1 cellular context compared by ENCODE assay signal in genomic region chr13:33633701-33634525, GRCh38.
TF ChIP-seq lines count a peak whose summit lies in the region.

No MANE protein-coding gene starts in this region.

TF ChIP-seq in IMR-90, 13 proteins besides CTCF, POLR2A, EP300 and RAD21:
- TF ChIP-seq ELK1 (IDR thresholded peaks at IDR 0.05; ENCODE audit: borderline replicate concordance, low read depth, low read length), result no peak
- TF ChIP-seq RCOR1 (IDR thresholded peaks at IDR 0.05; ENCODE audit: insufficient replicate concordance, low read length), result no peak
- TF ChIP-seq MXI1 (IDR thresholded peaks at IDR 0.05; ENCODE audit: borderline replicate concordance, low read depth, low read length), result no peak
- no peak for TF ChIP-seq SMC3 (IDR thresholded peaks at IDR 0.05; ENCODE audit: low read depth, low read length)
- TF ChIP-seq MAFK (IDR thresholded peaks at IDR 0.05; ENCODE audit: low read depth, low read length), result no peak
- TF ChIP-seq FOS (IDR thresholded peaks at IDR 0.05; ENCODE audit: low read depth, low read length), result no peak
- no peak for TF ChIP-seq RFX5 (IDR thresholded peaks at IDR 0.05; ENCODE audit: low read depth, low read length)
- TF ChIP-seq CHD1 (IDR thresholded peaks at IDR 0.05; ENCODE audit: low read depth, low read length), result no peak
- TF ChIP-seq USF2 (IDR thresholded peaks at IDR 0.05; ENCODE audit: low read depth, low read length), result no peak
- no peak for TF ChIP-seq CEBPB (IDR thresholded peaks at IDR 0.05; ENCODE audit: low read depth, low read length)
- TF ChIP-seq MAZ (IDR thresholded peaks at IDR 0.05; ENCODE audit: borderline replicate concordance, low read depth, low read length), result no peak
- TF ChIP-seq BHLHE40 (IDR thresholded peaks at IDR 0.05; ENCODE audit: low read depth, low read length), result no peak
- no peak for TF ChIP-seq NFE2L2 (IDR thresholded peaks at IDR 0.05; ENCODE audit: low read depth, low read length)
